15 cellular contexts compared by ENCODE assay signal in genomic region chr1:97603776-97604175, GRCh38.
A peak's percentile ranks its signal among the peaks of the same experiment; 100 is the strongest.
DNase-seq lines count a peak whose midpoint lies in the region; FAIRE-seq and TF ChIP-seq lines count a peak whose summit lies in the region.
"Had no signal": no experiment of that assay in that cellular context is flagged by ENCODE, and none has a peak within 500 bp of the region (broad histone marks: within the 10 kb centered on the region; RNA-seq: fewer than 3 reads in every experiment).

No MANE protein-coding gene starts in this region.

- H3K27ac Mint-ChIP-seq in nephron = peak overlapping the region in 2 of 3 experiments; percentile 34 to 46
- H3K27ac Mint-ChIP-seq in activated naive CD8-positive, alpha-beta T cell treated with anti-CD3 and anti-CD28 coated beads for 36 hours = no peak overlapping the region
- H3K27ac Mint-ChIP-seq: activated naive CD8-positive, alpha-beta T cell treated with anti-CD3 and anti-CD28 coated beads, Interleukin-2, amount 50 U/mL, for 24 hours; memory B cell had no signal

- no peak overlapping the region for H3K4me3 ChIP-seq in cardiac fibroblast (replicated peaks in 1 of 2; ENCODE audit: low read depth in 2 of 2, low read length in 2 of 2)
- H3K4me3 ChIP-seq: Peyer's patch had no signal

- no peak for TF ChIP-seq POLR2A in GM12891 (IDR thresholded peaks at IDR 0.05; ENCODE audit: low read depth, low read length)

- H3K36me3 Mint-ChIP-seq in nephron (ENCODE audit: low read depth) = no peaks in the 10 kb centered on the region
- H3K36me3 Mint-ChIP-seq in activated naive CD8-positive, alpha-beta T cell treated with anti-CD3 and anti-CD28 coated beads for 36 hours = no peaks in the 10 kb centered on the region
- H3K36me3 Mint-ChIP-seq: memory B cell had no signal

- no peaks in the 10 kb centered on the region for H3K27me3 Mint-ChIP-seq in nephron (ENCODE audit: low read depth)
- H3K27me3 Mint-ChIP-seq in activated naive CD8-positive, alpha-beta T cell treated with anti-CD3 and anti-CD28 coated beads for 36 hours = no peaks in the 10 kb centered on the region
- H3K27me3 Mint-ChIP-seq: activated naive CD8-positive, alpha-beta T cell treated with anti-CD3 and anti-CD28 coated beads, Interleukin-2, amount 50 U/mL, for 24 hours; memory B cell had no signal

- no peak for DNase-seq in GM12891 (ENCODE audit: insufficient read length, low spot score)
- DNase-seq in NCI-H2227 (lab: John Stamatoyannopoulos, UW; ENCODE audit: unreplicated experiment) = peak; percentile 12
- peak; percentile 31 to 43 for DNase-seq in cardiac fibroblast (ENCODE audit: low read depth in 2 of 2)
- DNase-seq in NCI-H526 (lab: John Stamatoyannopoulos, UW) = no peak
- no peak for DNase-seq in NCI-H345 treated with DMSO at 0.1 percent for 48 hours (lab: John Stamatoyannopoulos, UW; ENCODE audit: unreplicated experiment)
- DNase-seq in activated naive CD8-positive, alpha-beta T cell treated with anti-CD3 and anti-CD28 coated beads for 36 hours = no peak
- no peak for DNase-seq in NCI-H446 (lab: John Stamatoyannopoulos, UW)
- DNase-seq: activated CD8-positive, alpha-beta memory T cell treated with anti-CD3 and anti-CD28 coated beads, Interleukin-2, amount 50 U/mL, for 4 hours; activated naive CD8-positive, alpha-beta T cell treated with anti-CD3 and anti-CD28 coated beads, Interleukin-2, amount 50 U/mL, for 24 hours; Peyer's patch; substantia nigra had no signal

- no peak for TF ChIP-seq CTCF in cardiac fibroblast (IDR thresholded peaks at IDR 0.05; ENCODE audit: low read depth, low read length)
- no peak for TF ChIP-seq CTCF in nephron (IDR thresholded peaks at IDR 0.05; ENCODE audit: unreplicated experiment in 3 of 3)

- FAIRE-seq in GM12891 (lab: Jason Lieb, UNC) = no peak
- FAIRE-seq: H1, TTC549 had no signal

- H3K4me1 Mint-ChIP-seq in nephron = peaks cover 5% of the 10 kb centered on the region
- H3K4me1 Mint-ChIP-seq in activated naive CD8-positive, alpha-beta T cell treated with anti-CD3 and anti-CD28 coated beads for 36 hours = peaks cover 2% of the 10 kb centered on the region
- H3K4me1 Mint-ChIP-seq: activated naive CD8-positive, alpha-beta T cell treated with anti-CD3 and anti-CD28 coated beads, Interleukin-2, amount 50 U/mL, for 24 hours; memory B cell had no signal

- H3K4me3 Mint-ChIP-seq in nephron = no peak overlapping the region
- H3K4me3 Mint-ChIP-seq in activated naive CD8-positive, alpha-beta T cell treated with anti-CD3 and anti-CD28 coated beads for 36 hours = no peak overlapping the region
- H3K4me3 Mint-ChIP-seq: activated naive CD8-positive, alpha-beta T cell treated with anti-CD3 and anti-CD28 coated beads, Interleukin-2, amount 50 U/mL, for 24 hours; memory B cell had no signal

- no peaks in the 10 kb centered on the region for H3K9me3 Mint-ChIP-seq in nephron
- H3K9me3 Mint-ChIP-seq in activated naive CD8-positive, alpha-beta T cell treated with anti-CD3 and anti-CD28 coated beads for 36 hours = no peaks in the 10 kb centered on the region
- H3K9me3 Mint-ChIP-seq: activated naive CD8-positive, alpha-beta T cell treated with anti-CD3 and anti-CD28 coated beads, Interleukin-2, amount 50 U/mL, for 24 hours; memory B cell had no signal

TF ChIP-seq in GM12891, 5 proteins besides CTCF, POLR2A, EP300 and RAD21:
- TF ChIP-seq POU2F2 (IDR thresholded peaks at IDR 0.05; ENCODE audit: low read depth, low read length) (no peak), POLR2AphosphoS5 (IDR thresholded peaks at IDR 0.05; ENCODE audit: low read depth, low read length) (no peak), SPI1 (IDR thresholded peaks at IDR 0.05; ENCODE audit: low read depth, low read length) (peak; percentile 43; the same call in 1 of the 2 replicates)
TF ChIP-seq in GM12891: peak in this region for 1.

Comparison
In these comparisons a context has a peak if more than half of its experiments do, and no peak if none do; other contexts are left out.
1. DNase-seq: peak in NCI-H2227 (single experiment) and cardiac fibroblast (2 of 2); none in GM12891 (single experiment), NCI-H526 (0 of 2), NCI-H345 treated with DMSO at 0.1 percent for 48 hours (single experiment), activated naive CD8-positive, alpha-beta T cell treated with anti-CD3 and anti-CD28 coated beads for 36 hours (single experiment) and NCI-H446 (0 of 2).